In the genomic region with DNA sequence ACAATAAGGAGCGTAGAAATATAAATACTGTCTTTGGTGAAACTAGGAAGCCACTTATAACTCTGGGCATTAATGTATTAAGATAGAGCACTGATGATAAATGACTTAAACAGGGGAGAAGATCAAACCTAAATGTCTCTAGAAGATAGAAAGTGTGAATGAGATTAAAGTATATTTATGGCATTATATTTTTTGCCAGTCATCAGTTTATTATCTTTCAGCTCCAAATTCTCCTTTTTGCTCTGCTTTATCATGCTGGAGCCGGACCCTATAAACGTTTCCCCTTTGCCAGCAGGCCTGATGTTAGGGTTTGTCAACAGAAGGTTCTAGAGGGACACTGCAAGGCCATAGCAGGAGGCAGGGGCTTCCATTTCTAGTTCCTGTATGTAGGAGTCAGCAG, we compare ENCODE assay signal across 26 cellular contexts.
DNase-seq lines count a peak whose midpoint lies in the region; ATAC-seq, FAIRE-seq and TF ChIP-seq lines count a peak whose summit lies in the region.
"Had no signal": no experiment of that assay in that cellular context is flagged by ENCODE, and none has a peak within 500 bp of the region (broad histone marks: within the 10 kb centered on the region; RNA-seq: fewer than 3 reads in every experiment).

No MANE protein-coding gene starts in this region.

- H3K4me3 Mint-ChIP-seq in astrocyte (ENCODE audit: unreplicated experiment) = no peak overlapping the region
- no peak overlapping the region for H3K4me3 Mint-ChIP-seq in activated T-cell treated with anti-CD3 and anti-CD28 coated beads, Interleukin-2, amount 50 U/mL, for 72 hours
- H3K4me3 Mint-ChIP-seq: B cell; CD4-positive, alpha-beta memory T cell; CD4-positive, CD25-positive, alpha-beta regulatory T cell; CD8-positive, alpha-beta memory T cell had no signal

- CTCF ChIA-PET in HepG2 (lab: Yijun Ruan, JAX; ENCODE audit: low intra/inter-chr PET ratio, low total read pairs) = no interaction called here

- H3K36me3 ChIP-seq in HepG2 (replicated peaks in 1 of 2; ENCODE audit: control insufficient read depth in 1 of 2, insufficient read depth in 2 of 2, low read length in 2 of 2) = no peaks in the 10 kb centered on the region
- H3K36me3 ChIP-seq in right lobe of liver = no peaks in the 10 kb centered on the region
- peaks cover 25% of the 10 kb centered on the region for H3K36me3 ChIP-seq in astrocyte (ENCODE audit: insufficient read depth, low read length)

- H2AFZ ChIP-seq in HepG2 (ENCODE audit: low read length) (no peak overlapping the region), astrocyte (ENCODE audit: low read depth, low read length) (no peak overlapping the region)

- no peak overlapping the region for H3K4me3 ChIP-seq in HepG2 (replicated peaks in 1 of 3; ENCODE audit: insufficient read depth in 1 of 3, low read depth in 2 of 3, low read length in 3 of 3)
- H3K4me3 ChIP-seq in right lobe of liver = no peak overlapping the region
- no peak overlapping the region for H3K4me3 ChIP-seq in astrocyte (ENCODE audit: insufficient read depth, low read depth, low read length)
- H3K4me3 ChIP-seq: BLaER1 treated with 17β-estradiol and CSF1 and Interleukin-3, amounts not matched to agents 10 nM and 100 nM; GM12878 had no signal

- in situ Hi-C loops in HepG2 (cut with HindIII; ENCODE audit: extremely low pct_ligation_motif_present, low pct_unique_long_range_greater_than_20kb) = no loop called here

- H3K36me3 Mint-ChIP-seq in astrocyte (ENCODE audit: low read depth, unreplicated experiment) = peaks cover 18% of the 10 kb centered on the region
- H3K36me3 Mint-ChIP-seq in activated T-cell treated with anti-CD3 and anti-CD28 coated beads, Interleukin-2, amount 50 U/mL, for 72 hours (ENCODE audit: insufficient read depth in 2 of 2) = peaks cover 2 to 9% of the 10 kb centered on the region in 2 donors

- ATAC-seq in HepG2 = no peak
- ATAC-seq in right lobe of liver = no peak
- ATAC-seq in activated T-cell treated with anti-CD3 and anti-CD28 coated beads, Interleukin-2, amount 50 U/mL, for 72 hours (replicated peaks in 1 of 2) = no peak
- ATAC-seq: GM12878 had no signal

- no peak for TF ChIP-seq RAD21 in HepG2 (CRISPR knock-in tag; IDR thresholded peaks at IDR 0.05)

- H3K4me1 ChIP-seq in HepG2 (ENCODE audit: insufficient read depth, low read length) (no peaks in the 10 kb centered on the region), right lobe of liver (no peaks in the 10 kb centered on the region), astrocyte (ENCODE audit: insufficient read depth, low read length) (no peaks in the 10 kb centered on the region)
- H3K4me1 ChIP-seq: BLaER1 treated with 17β-estradiol and CSF1 and Interleukin-3, amounts not matched to agents 10 nM and 100 nM had no signal

- POLR2A ChIA-PET in HepG2 (lab: Yijun Ruan, JAX) = no interaction called here

- H3K27ac ChIP-seq in HepG2 (ENCODE audit: extremely low read length, insufficient read depth, low read length) (no peak overlapping the region), right lobe of liver (no peak overlapping the region), astrocyte (ENCODE audit: low read depth, low read length) (no peak overlapping the region)
- H3K27ac ChIP-seq: BLaER1 treated with 17β-estradiol and CSF1 and Interleukin-3, amounts not matched to agents 10 nM and 100 nM; C4-2B had no signal

- TF ChIP-seq CTCF in HepG2 (CRISPR knock-in tag; IDR thresholded peaks at IDR 0.05) (no peak), right lobe of liver (IDR thresholded peaks at IDR 0.05) (no peak), astrocyte (IDR thresholded peaks at IDR 0.05; ENCODE audit: insufficient read depth, low read depth, low read length) (no peak)

- H4K20me1 ChIP-seq in HepG2 (ENCODE audit: insufficient read depth, low read length) = no peaks in the 10 kb centered on the region
- no peaks in the 10 kb centered on the region for H4K20me1 ChIP-seq in astrocyte (ENCODE audit: insufficient read depth, low read length)
- H4K20me1 ChIP-seq: BLaER1 treated with 17β-estradiol and CSF1 and Interleukin-3, amounts not matched to agents 10 nM and 100 nM had no signal

- H3K27me3 Mint-ChIP-seq in astrocyte (ENCODE audit: low read depth, unreplicated experiment) = no peaks in the 10 kb centered on the region
- H3K27me3 Mint-ChIP-seq in activated T-cell treated with anti-CD3 and anti-CD28 coated beads, Interleukin-2, amount 50 U/mL, for 72 hours (ENCODE audit: low read depth) = no peaks in the 10 kb centered on the region
- H3K27me3 Mint-ChIP-seq: B cell; CD4-positive, alpha-beta memory T cell; CD4-positive, CD25-positive, alpha-beta regulatory T cell; CD8-positive, alpha-beta memory T cell had no signal

- H3K9me3 ChIP-seq in HepG2 (ENCODE audit: low read length) (no peaks in the 10 kb centered on the region), right lobe of liver (no peaks in the 10 kb centered on the region), astrocyte (ENCODE audit: insufficient read depth, low read depth, low read length) (no peaks in the 10 kb centered on the region)

- H3K4me2 ChIP-seq in HepG2 (ENCODE audit: low read depth, low read length) (no peak overlapping the region), astrocyte (ENCODE audit: low read length) (no peak overlapping the region)
- H3K4me2 ChIP-seq: BLaER1 treated with 17β-estradiol and CSF1 and Interleukin-3, amounts not matched to agents 10 nM and 100 nM had no signal

- H3K27me3 ChIP-seq in HepG2 (ENCODE audit: control insufficient read depth in 1 of 2, insufficient read depth in 2 of 2, low read length in 2 of 2) = no peaks in the 10 kb centered on the region
- no peaks in the 10 kb centered on the region for H3K27me3 ChIP-seq in right lobe of liver
- no peaks in the 10 kb centered on the region for H3K27me3 ChIP-seq in astrocyte (ENCODE audit: insufficient read depth, low read length)
- H3K27me3 ChIP-seq: BLaER1 treated with 17β-estradiol and CSF1 and Interleukin-3, amounts not matched to agents 10 nM and 100 nM had no signal

- DNase-seq in HepG2 (ENCODE audit: low spot score) (no peak), right lobe of liver (no peak), astrocyte (ENCODE audit: low read depth) (no peak), superior temporal gyrus (ENCODE audit: extremely low spot score) (peak; percentile 1), NCI-H2081 (lab: John Stamatoyannopoulos, UW) (no peak)
- no peak for DNase-seq in activated T-cell treated with anti-CD3 and anti-CD28 coated beads, Interleukin-2, amount 50 U/mL, for 72 hours
- DNase-seq: 8988T; AML-193; CD4-positive, alpha-beta memory T cell; CD4-positive, CD25-positive, alpha-beta regulatory T cell; CD8-positive, alpha-beta memory T cell; COR-L47; DMS 273 treated with DMSO at 0.1 percent for 48 hours; DMS153; DMS53; DMS79; DND-41; EL; GDM1 had no signal

- peaks cover 4% of the 10 kb centered on the region for H3K9me3 Mint-ChIP-seq in astrocyte (ENCODE audit: unreplicated experiment)
- peaks cover 3% of the 10 kb centered on the region in 2 donors for H3K9me3 Mint-ChIP-seq in activated T-cell treated with anti-CD3 and anti-CD28 coated beads, Interleukin-2, amount 50 U/mL, for 72 hours

- peak overlapping the region; percentile 90 for H3K27ac Mint-ChIP-seq in astrocyte (ENCODE audit: unreplicated experiment)
- H3K27ac Mint-ChIP-seq in activated T-cell treated with anti-CD3 and anti-CD28 coated beads, Interleukin-2, amount 50 U/mL, for 72 hours = no peak overlapping the region
- H3K27ac Mint-ChIP-seq: B cell; CD4-positive, alpha-beta memory T cell; CD4-positive, CD25-positive, alpha-beta regulatory T cell had no signal

- H3K79me2 ChIP-seq in HepG2 (ENCODE audit: insufficient read depth, low read length) = no peaks in the 10 kb centered on the region
- no peaks in the 10 kb centered on the region for H3K79me2 ChIP-seq in astrocyte (ENCODE audit: insufficient read depth, low read length)

- H3K4me1 Mint-ChIP-seq in astrocyte (ENCODE audit: low read depth, unreplicated experiment) = peaks cover 6% of the 10 kb centered on the region
- no peaks in the 10 kb centered on the region for H3K4me1 Mint-ChIP-seq in activated T-cell treated with anti-CD3 and anti-CD28 coated beads, Interleukin-2, amount 50 U/mL, for 72 hours (ENCODE audit: low read depth)
- H3K4me1 Mint-ChIP-seq: B cell; CD8-positive, alpha-beta memory T cell had no signal

- H3K9ac ChIP-seq in HepG2 (ENCODE audit: insufficient read depth, low read depth, low read length) (no peak overlapping the region), astrocyte (ENCODE audit: low read length) (no peak overlapping the region)
- H3K9ac ChIP-seq: BLaER1 treated with 17β-estradiol and CSF1 and Interleukin-3, amounts not matched to agents 10 nM and 100 nM had no signal

- FAIRE-seq in HepG2 (lab: Jason Lieb, UNC) (no peak), astrocyte (lab: Jason Lieb, UNC) (no peak)
- FAIRE-seq: A204.1, GM12878, GM12892, GM18507 had no signal

- TF ChIP-seq POLR2A in HepG2 (IDR thresholded peaks at IDR 0.05; ENCODE audit: insufficient read depth in 1 of 2, low read depth in 2 of 2, low read length in 2 of 2) (no peak), right lobe of liver (IDR thresholded peaks at IDR 0.05) (no peak)

- no TSS peak for BruUV-seq in HepG2 (replicated peaks; lab: Mats Ljungman, UMichigan)

- intact Hi-C loops in HepG2 (cut with micrococcal nuclease; ENCODE audit: unreplicated experiment) (no loop called here), right lobe of liver (cut with DNase I) (no loop called here)

- 90% methylated on average over 3 of the region's 3 CpGs for WGBS in HepG2 (ENCODE audit: low lambda C conversion rate)
- 92% methylated on average over 3 of the region's 3 CpGs for WGBS in right lobe of liver (ENCODE audit: insufficient coverage, low coverage, low lambda C conversion rate, missing lambda C conversion rate)

- TF ChIP-seq EP300 in HepG2 (IDR thresholded peaks at IDR 0.05; ENCODE audit: low read depth in 2 of 2, low read length in 2 of 2) = no peak
- no peak for TF ChIP-seq EP300 in HepG2 (CRISPR knock-in tag; IDR thresholded peaks at IDR 0.05; ENCODE audit: borderline replicate concordance)

TF ChIP-seq in HepG2, 621 proteins besides CTCF, POLR2A, EP300 and RAD21:
- TF ChIP-seq MAFK (conservative IDR thresholded peaks at IDR 0.05 in 1 of 2, IDR thresholded peaks at IDR 0.05 in 1 of 2; ENCODE audit: low read length in 2 of 2) (peak; percentile 48; a peak in 2 of 4 replicates), ZNF160 (CRISPR knock-in tag; IDR thresholded peaks at IDR 0.05) (no peak), MAFF (IDR thresholded peaks at IDR 0.05; ENCODE audit: low read depth, low read length) (peak; percentile 45; the same call in 1 of the 2 replicates)
